In the genomic region with DNA sequence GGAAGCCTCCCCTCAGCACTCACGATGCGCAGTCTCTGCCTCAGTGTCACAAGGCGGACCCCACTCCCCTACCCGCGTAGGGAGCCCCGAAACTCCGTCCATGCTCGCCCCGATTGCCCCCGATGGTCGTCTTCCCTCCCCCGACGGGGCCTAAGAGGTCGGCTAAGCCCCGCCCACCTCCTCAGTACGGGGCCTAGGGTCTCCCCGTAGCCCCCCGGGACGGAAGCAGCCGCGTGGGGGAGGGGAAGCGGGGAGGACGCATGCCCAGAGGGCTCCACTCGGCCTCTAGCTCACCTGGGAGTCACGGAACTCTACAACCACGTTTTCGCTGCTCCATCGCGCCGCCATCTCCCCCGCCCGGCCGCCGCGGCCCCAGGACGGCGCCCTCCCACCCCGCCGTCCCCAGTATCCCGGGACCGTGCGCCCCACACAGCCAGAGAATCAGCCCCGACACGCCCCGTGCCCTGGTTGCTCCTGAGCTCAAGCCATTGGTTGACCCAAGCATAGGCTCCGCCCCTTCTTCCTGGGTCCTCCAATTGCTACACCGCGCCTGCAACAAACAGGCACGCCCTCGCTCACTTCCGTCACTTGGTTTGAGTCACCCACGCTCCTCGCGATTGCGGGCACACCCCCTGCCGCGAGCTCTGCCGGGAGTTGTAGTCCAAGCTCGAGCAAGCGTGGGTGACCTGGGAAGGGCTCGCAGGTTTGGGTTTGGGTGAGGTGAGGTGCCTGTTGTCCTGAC, we compare ENCODE assay signal across 8 cellular contexts. TPM values are rescaled to one million over a fixed set of nuclear protein-coding genes. Genes with fewer than 3 reads are reported as not detected.
DNase-seq lines count a peak whose midpoint lies in the region; ATAC-seq and TF ChIP-seq lines count a peak whose summit lies in the region.

A gene with protein sequence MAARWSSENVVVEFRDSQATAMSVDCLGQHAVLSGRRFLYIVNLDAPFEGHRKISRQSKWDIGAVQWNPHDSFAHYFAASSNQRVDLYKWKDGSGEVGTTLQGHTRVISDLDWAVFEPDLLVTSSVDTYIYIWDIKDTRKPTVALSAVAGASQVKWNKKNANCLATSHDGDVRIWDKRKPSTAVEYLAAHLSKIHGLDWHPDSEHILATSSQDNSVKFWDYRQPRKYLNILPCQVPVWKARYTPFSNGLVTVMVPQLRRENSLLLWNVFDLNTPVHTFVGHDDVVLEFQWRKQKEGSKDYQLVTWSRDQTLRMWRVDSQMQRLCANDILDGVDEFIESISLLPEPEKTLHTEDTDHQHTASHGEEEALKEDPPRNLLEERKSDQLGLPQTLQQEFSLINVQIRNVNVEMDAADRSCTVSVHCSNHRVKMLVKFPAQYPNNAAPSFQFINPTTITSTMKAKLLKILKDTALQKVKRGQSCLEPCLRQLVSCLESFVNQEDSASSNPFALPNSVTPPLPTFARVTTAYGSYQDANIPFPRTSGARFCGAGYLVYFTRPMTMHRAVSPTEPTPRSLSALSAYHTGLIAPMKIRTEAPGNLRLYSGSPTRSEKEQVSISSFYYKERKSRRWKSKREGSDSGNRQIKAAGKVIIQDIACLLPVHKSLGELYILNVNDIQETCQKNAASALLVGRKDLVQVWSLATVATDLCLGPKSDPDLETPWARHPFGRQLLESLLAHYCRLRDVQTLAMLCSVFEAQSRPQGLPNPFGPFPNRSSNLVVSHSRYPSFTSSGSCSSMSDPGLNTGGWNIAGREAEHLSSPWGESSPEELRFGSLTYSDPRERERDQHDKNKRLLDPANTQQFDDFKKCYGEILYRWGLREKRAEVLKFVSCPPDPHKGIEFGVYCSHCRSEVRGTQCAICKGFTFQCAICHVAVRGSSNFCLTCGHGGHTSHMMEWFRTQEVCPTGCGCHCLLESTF (minus strand): TSS at position 454 of the 742 bp plus-strand sequence. CDS start 106 bp downstream, at position 348.

- intact Hi-C loops in mucosa of descending colon (cut with DNase I, micrococcal nuclease): no loop called here

- H3K9me3 Mint-ChIP-seq in IgD-negative memory B cell: no peaks in the 10 kb centered on the region

- H3K27me3 Mint-ChIP-seq in IgD-negative memory B cell: no peaks in the 10 kb centered on the region

- ATAC-seq in GM21529 (IDR thresholded peaks at IDR 0.05; ENCODE audit: unreplicated experiment): peak; percentile 100
- peak; percentile 100 for ATAC-seq in mucosa of descending colon

- peaks cover 5 to 14% (median 11%) of the 10 kb centered on the region in 3 donors for H3K4me1 Mint-ChIP-seq in IgD-negative memory B cell

- peaks cover 2% of the 10 kb centered on the region for H3K36me3 Mint-ChIP-seq in IgD-negative memory B cell

- H3K9me3 ChIP-seq in mucosa of descending colon: no peaks in the 10 kb centered on the region

- DNase-seq in DMS 273 treated with DMSO at 0.1 percent for 48 hours (lab: John Stamatoyannopoulos, UW) (peak; percentile 98), OCI-M2 (lab: John Stamatoyannopoulos, UW; ENCODE audit: unreplicated experiment) (peak; percentile 93), activated T-cell treated with anti-CD3 and anti-CD28 coated beads for 4 hours (peak; percentile 98), epithelial cell of esophagus (ENCODE audit: low read depth) (peak; percentile 100), mucosa of descending colon (peak; percentile 98 to 100 (median 99))
- peak; percentile 98 for DNase-seq in stimulated activated CD8-positive, alpha-beta memory T cell treated with anti-CD3 and anti-CD28 coated beads, Interleukin-4, amount 100 ng/mL, for 24 hours (ENCODE audit: low read depth)

- peaks cover 7% of the 10 kb centered on the region for H3K4me1 ChIP-seq in mucosa of descending colon (ENCODE audit: low read depth)

- H3K4me3 Mint-ChIP-seq in IgD-negative memory B cell: peak within 1 kb of the TSS; percentile 91 to 100 (median 95)

- TF ChIP-seq CTCF in epithelial cell of esophagus (IDR thresholded peaks at IDR 0.05; ENCODE audit: insufficient read depth, low read depth, low read length, missing control alignments): no peak
- no peak for TF ChIP-seq CTCF in mucosa of descending colon (IDR thresholded peaks at IDR 0.05)

- H3K4me3 ChIP-seq in epithelial cell of esophagus (ENCODE audit: low read length) (peak within 1 kb of the TSS; percentile 86), mucosa of descending colon (peak within 1 kb of the TSS; percentile 78)

- H3K27ac Mint-ChIP-seq in IgD-negative memory B cell: peak within 1 kb of the TSS; percentile 69 to 94 (median 89)

- H3K36me3 ChIP-seq in mucosa of descending colon (ENCODE audit: low read depth): no peaks in the 10 kb centered on the region

RNA-seq across cellular contexts. Expression of the gene that starts here (rescaled TPM):
- 9.2 TPM for polyA plus RNA-seq in IgD-negative memory B cell
- total RNA-seq in mucosa of descending colon: 10 to 100 TPM; 47.3 to 74.9 (median 70.1) TPM

Comparison
In these comparisons a context has a peak if more than half of its experiments do, and no peak if none do; other contexts are left out.
1. Peak in every context shown above with its lines: DNase-seq, ATAC-seq and H3K4me3 ChIP-seq.